Comparison of ENCODE assay signal across 14 cellular contexts in genomic region chr10:125063256-125063945, GRCh38.
DNase-seq lines count a peak whose midpoint lies in the region; TF ChIP-seq lines count a peak whose summit lies in the region.
"Had no signal": no experiment of that assay in that cellular context is flagged by ENCODE, and none has a peak within 500 bp of the region (broad histone marks: within the 10 kb centered on the region; RNA-seq: fewer than 3 reads in every experiment).

No MANE protein-coding gene starts in this region.

- H3K9me3 Mint-ChIP-seq in brain = peaks cover 0 to 13% (median 0%) of the 10 kb centered on the region in 5 experiments
- H3K9me3 Mint-ChIP-seq: CD4-positive, CD25-positive, alpha-beta regulatory T cell; dendritic cell treated with granulocyte-macrophage colony-stimulating factor and Interleukin-4, amounts not matched to agents 40 ng/mL and 50 ng/mL, for 4 days; T-helper 1 cell treated with Interleukin-12 subunit alpha and Interleukin-12 subunit beta and Interleukin-4 antibody, amounts not matched to agents 30 μg/mL and 1 μg/mL, for 36 hours had no signal

- no peak overlapping the region for H3K4me3 ChIP-seq in HEK293 (ENCODE audit: low read depth, low read length)
- no peak overlapping the region for H3K4me3 ChIP-seq in thyroid gland (replicated peaks in 1 of 3)
- H3K4me3 ChIP-seq: ovary had no signal

- H3K27ac Mint-ChIP-seq in brain = peak overlapping the region in 4 of 5 experiments; percentile 2 to 89 (median 77)
- H3K27ac Mint-ChIP-seq: dendritic cell treated with granulocyte-macrophage colony-stimulating factor and Interleukin-4, amounts not matched to agents 40 ng/mL and 50 ng/mL, for 4 days; T-helper 1 cell treated with Interleukin-12 subunit alpha and Interleukin-12 subunit beta and Interleukin-4 antibody, amounts not matched to agents 30 μg/mL and 1 μg/mL, for 36 hours had no signal

- intact Hi-C loops in thyroid gland (cut with DNase I) = loop anchor here (5.0 kb wide), 1 partner anchor 74 kb away; no protein-coding TSS in a partner anchor

- CTCF ChIA-PET in HEK293 (lab: Yijun Ruan, JAX) = interaction anchor here (0.6 to 0.7 kb wide), 2 partner anchors 15 to 82 kb away, joined by 3 read pairs; no protein-coding TSS in a partner anchor

- H3K9me3 ChIP-seq in HEK293 (ENCODE audit: control insufficient read depth, insufficient read depth, low read depth, low read length) (no peaks in the 10 kb centered on the region), thyroid gland (no peaks in the 10 kb centered on the region)
- H3K9me3 ChIP-seq: ovary had no signal

- peaks cover 0 to 18% of the 10 kb centered on the region in 2 experiments; a peak in 1 of 3 replicates for H3K36me3 ChIP-seq in HEK293 (ENCODE audit: control insufficient read depth in 2 of 2, insufficient read depth in 1 of 2, low read length in 2 of 2)
- H3K36me3 ChIP-seq in thyroid gland = no peaks in the 10 kb centered on the region
- H3K36me3 ChIP-seq: ovary had no signal

- peaks cover 90% of the 10 kb centered on the region for H3K4me1 Mint-ChIP-seq in brain

- no peak for TF ChIP-seq CTCF in HEK293 (tag by site-specific recombination; IDR thresholded peaks at IDR 0.05)
- no peak for TF ChIP-seq CTCF in brain (conservative IDR thresholded peaks at IDR 0.05)
- TF ChIP-seq CTCF in thyroid gland (IDR thresholded peaks at IDR 0.05) = no peak

- no peak overlapping the region for H3K4me3 Mint-ChIP-seq in brain
- H3K4me3 Mint-ChIP-seq: CD4-positive, CD25-positive, alpha-beta regulatory T cell; dendritic cell treated with granulocyte-macrophage colony-stimulating factor and Interleukin-4, amounts not matched to agents 40 ng/mL and 50 ng/mL, for 4 days; T-helper 1 cell treated with Interleukin-12 subunit alpha and Interleukin-12 subunit beta and Interleukin-4 antibody, amounts not matched to agents 30 μg/mL and 1 μg/mL, for 36 hours had no signal

- no peaks in the 10 kb centered on the region for H3K27me3 Mint-ChIP-seq in brain
- H3K27me3 Mint-ChIP-seq: dendritic cell treated with granulocyte-macrophage colony-stimulating factor and Interleukin-4, amounts not matched to agents 40 ng/mL and 50 ng/mL, for 4 days had no signal

- H3K4me1 ChIP-seq in HEK293 (ENCODE audit: control insufficient read depth, insufficient read depth, low read length) = peaks cover 20% of the 10 kb centered on the region
- H3K4me1 ChIP-seq in thyroid gland = peaks cover 76 to 86% of the 10 kb centered on the region in 2 donors

- H3K27ac ChIP-seq in HEK293 (ENCODE audit: extremely low read depth, low read depth, low read length) (no peak overlapping the region), thyroid gland (peak overlapping the region; percentile 79 to 88 (median 87))

- H3K27me3 ChIP-seq in thyroid gland = no peaks in the 10 kb centered on the region
- H3K27me3 ChIP-seq: ovary had no signal

- POLR2A ChIA-PET in HEK293 (lab: Yijun Ruan, JAX) = no interaction called here

- DNase-seq in left kidney (ENCODE audit: low read depth, low spot score) (peak; percentile 81), thyroid gland (no peak), cerebellar cortex (ENCODE audit: low spot score) (no peak), T-helper 1 cell (no peak)
- no peak for DNase-seq in NK-92 treated with Interleukin-12 subunit alpha and Interleukin-12 subunit beta, amount 100 ng/mL, for 24 hours (lab: John Stamatoyannopoulos, UW)
- DNase-seq: activated CD4-positive, alpha-beta T cell treated with anti-CD3 and anti-CD28 coated beads for 48 hours; activated T-cell treated with anti-CD3 and anti-CD28 coated beads, Interleukin-2, amount 50 U/mL, for 48 hours; CD4-positive, CD25-positive, alpha-beta regulatory T cell; KBM-7 had no signal

- TF ChIP-seq POLR2A in thyroid gland (IDR thresholded peaks at IDR 0.05) = no peak

- 79 to 80% methylated on average over 23 of the region's 23 CpGs for WGBS in thyroid gland, 2 donors

- H3K36me3 Mint-ChIP-seq in brain = peaks cover 25% of the 10 kb centered on the region
- H3K36me3 Mint-ChIP-seq: CD4-positive, CD25-positive, alpha-beta regulatory T cell had no signal

TF ChIP-seq in HEK293, 187 proteins besides CTCF, POLR2A, EP300 and RAD21 (continues in another document):
- TF ChIP-seq ZBTB10 (tag by site-specific recombination; IDR thresholded peaks at IDR 0.05) = peak; percentile 42; the same call in 1 of the 2 replicates
- peak; percentile 65; the same call in 1 of the 2 replicates for TF ChIP-seq SCRT1 (tag by site-specific recombination; IDR thresholded peaks at IDR 0.05; ENCODE audit: borderline replicate concordance)
- TF ChIP-seq PATZ1 (tag by site-specific recombination; IDR thresholded peaks at IDR 0.05) = peak; percentile 49; the same call in 1 of the 2 replicates
- TF ChIP-seq ZNF146 (tag by site-specific recombination; IDR thresholded peaks at IDR 0.05) = no peak
- no peak for TF ChIP-seq ZNF473 (tag by site-specific recombination; IDR thresholded peaks at IDR 0.05)
- TF ChIP-seq ZNF24 (tag by site-specific recombination; IDR thresholded peaks at IDR 0.05) = peak; percentile 85
- TF ChIP-seq ZNF335 (tag by site-specific recombination; conservative IDR thresholded peaks at IDR 0.05) = no peak
- TF ChIP-seq ZNF843 (tag by site-specific recombination; IDR thresholded peaks at IDR 0.05) = peak; percentile 96
- TF ChIP-seq ZNF561 (tag by site-specific recombination; IDR thresholded peaks at IDR 0.05; ENCODE audit: borderline replicate concordance) = peak; percentile 91
- TF ChIP-seq ZNF747 (tag by site-specific recombination; IDR thresholded peaks at IDR 0.05) = no peak
- TF ChIP-seq MZF1 (tag by site-specific recombination; IDR thresholded peaks at IDR 0.05; ENCODE audit: borderline replicate concordance) = peak; percentile 45; the same call in 1 of the 2 replicates
- TF ChIP-seq ZNF366 (tag by site-specific recombination; conservative IDR thresholded peaks at IDR 0.05) = peak; percentile 85
- peak; percentile 96 for TF ChIP-seq BCL11B (tag by site-specific recombination; IDR thresholded peaks at IDR 0.05; ENCODE audit: low read depth)
- TF ChIP-seq TSHZ1 (tag by site-specific recombination; IDR thresholded peaks at IDR 0.05; ENCODE audit: borderline replicate concordance) = peak; percentile 71; the same call in 1 of the 2 replicates
- peak; percentile 95 for TF ChIP-seq FEZF1 (tag by site-specific recombination; IDR thresholded peaks at IDR 0.05)
